Comparison of ENCODE assay signal across 14 cellular contexts in the genomic region with DNA sequence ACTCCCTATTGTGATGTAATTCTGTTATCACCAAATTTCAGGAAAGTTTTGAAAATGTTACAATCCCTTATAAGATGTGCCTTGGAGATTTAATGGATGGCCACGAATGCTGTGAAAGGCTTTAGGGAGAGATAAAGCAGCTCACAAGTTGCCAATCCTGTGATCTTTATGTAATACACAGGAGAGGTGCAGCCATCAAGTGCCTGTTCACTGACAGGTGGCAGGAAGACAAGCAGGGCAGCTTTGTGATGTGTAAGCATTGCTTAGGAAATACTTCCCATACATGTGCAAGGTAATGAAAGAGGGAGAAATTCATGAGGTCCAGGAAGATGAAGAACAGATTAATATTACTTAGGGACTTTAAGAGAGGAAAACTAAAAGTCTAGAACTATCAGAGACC.
"Had no signal": no experiment of that assay in that cellular context is flagged by ENCODE, and none has a peak within 500 bp of the region (broad histone marks: within the 10 kb centered on the region; RNA-seq: fewer than 3 reads in every experiment).

No MANE protein-coding gene starts in this region.

- H3K27ac ChIP-seq: adrenal gland, esophagus squamous epithelium, hepatocyte, left ventricle myocardium inferior, neutrophil, stomach, testis, upper lobe of right lung had no signal

- H3K4me3 ChIP-seq: adrenal gland, esophagus squamous epithelium, hepatocyte, left ventricle myocardium inferior, mucosa of descending colon, stomach, testis, upper lobe of right lung had no signal

- DNase-seq: activated CD4-positive, alpha-beta T cell treated with anti-CD3 and anti-CD28 coated beads, Interleukin-2, amount 50 U/mL, for 48 hours; adrenal gland; caudate nucleus; esophagus squamous epithelium; kidney; left ventricle myocardium inferior; mucosa of descending colon; naive thymus-derived CD4-positive, alpha-beta T cell; stimulated activated CD4-positive, alpha-beta T cell treated with anti-CD3 and anti-CD28 coated beads, Interleukin-2, amount 100 ng/mL, for 24 hours; stomach; testis; upper lobe of right lung had no signal

- ATAC-seq: mucosa of descending colon; naive thymus-derived CD4-positive, alpha-beta T cell; upper lobe of right lung had no signal
